Comparison of ENCODE assay signal across 9 cellular contexts in the genomic region with DNA sequence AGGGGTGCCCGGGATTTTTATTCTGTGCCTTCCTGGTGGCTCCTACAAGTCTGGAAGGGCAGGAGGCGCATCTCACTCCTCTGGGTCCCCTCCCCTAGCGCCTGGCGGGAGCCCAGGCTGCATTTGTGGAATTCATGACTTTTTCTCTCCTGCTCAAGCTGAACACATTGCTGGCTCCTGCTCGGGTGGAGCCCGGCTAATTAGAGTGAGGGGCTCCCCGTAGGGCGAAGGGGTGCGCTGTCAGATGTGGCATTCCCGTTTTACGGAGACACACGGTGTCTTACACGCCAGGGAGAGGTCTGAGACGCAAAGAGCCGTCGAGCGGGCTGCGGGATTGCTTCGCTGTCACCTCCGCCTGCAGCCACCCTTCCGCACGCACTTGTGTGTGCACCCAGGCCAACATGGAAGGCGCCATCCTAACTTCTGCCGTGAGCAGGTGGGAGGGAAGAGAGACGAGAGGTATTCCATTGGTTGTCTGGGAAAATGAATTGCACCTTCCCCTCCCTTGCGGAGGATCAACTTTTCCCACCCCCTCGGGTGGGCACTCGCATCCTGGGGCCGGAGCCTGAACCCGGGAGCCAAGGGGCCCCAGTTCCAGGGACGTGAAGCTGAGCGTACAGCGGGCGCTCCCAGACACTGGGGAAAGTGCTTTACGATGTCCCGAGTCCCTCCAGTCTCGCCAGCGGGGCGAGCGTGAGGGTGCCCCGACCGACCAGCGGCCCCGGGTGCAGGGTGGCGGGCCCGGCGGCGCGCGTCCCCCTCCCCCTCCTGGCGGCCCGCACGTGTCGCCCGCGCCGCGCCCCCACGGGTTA. TPM values are rescaled to one million over a fixed set of nuclear protein-coding genes. Genes with fewer than 3 reads are reported as not detected.
A peak's percentile ranks its signal among the peaks of the same experiment; 100 is the strongest.
DNase-seq lines count a peak whose midpoint lies in the region; ATAC-seq and TF ChIP-seq lines count a peak whose summit lies in the region.
"Had no signal": no experiment of that assay in that cellular context is flagged by ENCODE, and none has a peak within 500 bp of the region (broad histone marks: within the 10 kb centered on the region; RNA-seq: fewer than 3 reads in every experiment).

No MANE protein-coding gene starts in this region.

- H3K27ac Mint-ChIP-seq in dendritic cell treated with granulocyte-macrophage colony-stimulating factor and Interleukin-4, amounts not matched to agents 40 ng/mL and 50 ng/mL, for 4 days: peak overlapping the region; percentile 72
- no peak overlapping the region for H3K27ac Mint-ChIP-seq in progenitor cell of endocrine pancreas

- no peaks in the 10 kb centered on the region for H4K20me1 ChIP-seq in MM.1S (ENCODE audit: insufficient read depth, low read length)

- no peak overlapping the region; the same call in 1 of the 2 replicates for H2AFZ ChIP-seq in MM.1S (ENCODE audit: low read length)
- H2AFZ ChIP-seq: PC-9 had no signal

- intact Hi-C loops in dendritic cell treated with granulocyte-macrophage colony-stimulating factor and Interleukin-4, amounts not matched to agents 40 ng/mL and 50 ng/mL, for 4 days (cut with micrococcal nuclease): loop anchor here (10.0 kb wide), 1 partner anchor 112 kb away; no protein-coding TSS in a partner anchor

- TF ChIP-seq CTCF in MM.1S (IDR thresholded peaks at IDR 0.05; ENCODE audit: low read length) (no peak), progenitor cell of endocrine pancreas (IDR thresholded peaks at IDR 0.05; ENCODE audit: unreplicated experiment) (no peak)

- H3K9me2 ChIP-seq in MM.1S (replicated peaks; ENCODE audit: insufficient read depth, low read length): no peaks in the 10 kb centered on the region

- peaks cover 8% of the 10 kb centered on the region for H3K27me3 Mint-ChIP-seq in dendritic cell treated with granulocyte-macrophage colony-stimulating factor and Interleukin-4, amounts not matched to agents 40 ng/mL and 50 ng/mL, for 4 days
- peaks cover 83% of the 10 kb centered on the region for H3K27me3 Mint-ChIP-seq in progenitor cell of endocrine pancreas

- peaks cover 6% of the 10 kb centered on the region for H3K4me1 ChIP-seq in MM.1S (ENCODE audit: low read length)

- H3K36me3 ChIP-seq in MM.1S (replicated peaks; ENCODE audit: insufficient read depth, low read length): no peaks in the 10 kb centered on the region
- H3K36me3 ChIP-seq: gastroesophageal sphincter had no signal

- H3K9me3 Mint-ChIP-seq in dendritic cell treated with granulocyte-macrophage colony-stimulating factor and Interleukin-4, amounts not matched to agents 40 ng/mL and 50 ng/mL, for 4 days: no peaks in the 10 kb centered on the region
- no peaks in the 10 kb centered on the region for H3K9me3 Mint-ChIP-seq in progenitor cell of endocrine pancreas (ENCODE audit: low read depth)

- H3K36me3 Mint-ChIP-seq in dendritic cell treated with granulocyte-macrophage colony-stimulating factor and Interleukin-4, amounts not matched to agents 40 ng/mL and 50 ng/mL, for 4 days (ENCODE audit: low read depth): peaks cover 19% of the 10 kb centered on the region
- H3K36me3 Mint-ChIP-seq in progenitor cell of endocrine pancreas (ENCODE audit: insufficient read depth): no peaks in the 10 kb centered on the region

- H3K27ac ChIP-seq in MM.1S (ENCODE audit: low read length): no peak overlapping the region
- H3K27ac ChIP-seq: PC-9 had no signal

- H3F3A ChIP-seq in MM.1S (ENCODE audit: insufficient read depth, low read length): peaks cover 29% of the 10 kb centered on the region

- H3K4me3 ChIP-seq in MM.1S (ENCODE audit: low read length): peak overlapping the region; percentile 42
- H3K4me3 ChIP-seq: PC-9 had no signal

- DNase-seq in MM.1S: no peak
- no peak for DNase-seq in progenitor cell of endocrine pancreas (ENCODE audit: low spot score, unreplicated experiment)
- no peak for DNase-seq in occipital lobe (lab: John Stamatoyannopoulos, UW)
- no peak for DNase-seq in NCI-H748 (lab: John Stamatoyannopoulos, UW; ENCODE audit: unreplicated experiment)
- DNase-seq: PC-9 had no signal

- no peak overlapping the region for H3K9ac ChIP-seq in MM.1S (ENCODE audit: low read length)

- H3K4me2 ChIP-seq in MM.1S (ENCODE audit: low read depth, low read length): peak overlapping the region; percentile 39; the same call in 1 of the 2 replicates
- H3K4me2 ChIP-seq: PC-9 had no signal

- ATAC-seq in GM18907 (IDR thresholded peaks at IDR 0.05; ENCODE audit: unreplicated experiment) (peak; percentile 3), HG02981 (IDR thresholded peaks at IDR 0.05; ENCODE audit: unreplicated experiment) (no peak)

- H3K4me1 Mint-ChIP-seq in dendritic cell treated with granulocyte-macrophage colony-stimulating factor and Interleukin-4, amounts not matched to agents 40 ng/mL and 50 ng/mL, for 4 days (ENCODE audit: low read depth): peaks cover 37% of the 10 kb centered on the region
- no peaks in the 10 kb centered on the region for H3K4me1 Mint-ChIP-seq in progenitor cell of endocrine pancreas (ENCODE audit: low read depth)

- peaks cover 44% of the 10 kb centered on the region for H3K79me2 ChIP-seq in MM.1S (ENCODE audit: low read length)

- H3K27me3 ChIP-seq in MM.1S (replicated peaks; ENCODE audit: insufficient read depth, low read length): no peaks in the 10 kb centered on the region

- H3K9me3 ChIP-seq in MM.1S (replicated peaks; ENCODE audit: insufficient read depth, low read length): no peaks in the 10 kb centered on the region
- H3K9me3 ChIP-seq: gastroesophageal sphincter had no signal

- peak overlapping the region; percentile 65 for H3K4me3 Mint-ChIP-seq in dendritic cell treated with granulocyte-macrophage colony-stimulating factor and Interleukin-4, amounts not matched to agents 40 ng/mL and 50 ng/mL, for 4 days
- peak overlapping the region; percentile 70 for H3K4me3 Mint-ChIP-seq in progenitor cell of endocrine pancreas (ENCODE audit: low read depth)

RNA-seq across cellular contexts. Expression of a gene that starts 1.2 kb away (rescaled TPM):
- 0.36 and 0.42 TPM in 2 replicates for total RNA-seq in progenitor cell of endocrine pancreas
- total RNA-seq in occipital lobe: 2.3 TPM
- total RNA-seq: PC-9 had no signal
